Comparison of ENCODE assay signal across 20 cellular contexts in the genomic region with DNA sequence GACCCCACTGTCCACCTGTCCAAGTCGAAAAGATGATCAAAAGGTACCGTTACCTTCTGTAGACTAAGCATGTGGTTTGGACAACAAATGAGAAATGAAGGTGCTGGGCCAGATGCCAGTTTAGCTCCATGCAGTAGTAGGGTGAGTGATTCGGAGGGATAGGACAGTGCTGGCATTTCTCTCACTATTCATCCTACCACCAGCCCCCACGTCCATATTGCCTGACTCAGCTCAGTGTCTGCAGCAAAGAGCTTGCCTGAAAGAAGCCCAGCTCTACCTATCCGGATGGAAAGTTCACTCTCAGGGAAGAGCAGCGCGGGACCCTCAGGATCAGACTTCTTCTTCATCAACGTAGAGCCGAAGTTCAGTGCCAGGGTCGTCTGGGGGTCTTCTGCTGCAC.
A peak's percentile ranks its signal among the peaks of the same experiment; 100 is the strongest.
DNase-seq lines count a peak whose midpoint lies in the region; FAIRE-seq and TF ChIP-seq lines count a peak whose summit lies in the region.
"Had no signal": no experiment of that assay in that cellular context is flagged by ENCODE, and none has a peak within 500 bp of the region (broad histone marks: within the 10 kb centered on the region; RNA-seq: fewer than 3 reads in every experiment).

No MANE protein-coding gene starts in this region.

- H3K27me3 ChIP-seq in bronchial epithelial cell (ENCODE audit: control insufficient read depth, insufficient read depth, low read length) (no peaks in the 10 kb centered on the region), uterus (no peaks in the 10 kb centered on the region)
- H3K27me3 ChIP-seq: BLaER1 treated with 17β-estradiol and CSF1 and Interleukin-3, amounts not matched to agents 10 nM and 100 nM had no signal

- no peaks in the 10 kb centered on the region for H3K4me1 ChIP-seq in uterus
- H3K4me1 ChIP-seq: Caco-2 had no signal

- intact Hi-C loops in uterus (cut with DNase I; ENCODE audit: low total_unique reads): no loop called here

- H3K27ac ChIP-seq in uterus: no peak overlapping the region
- H3K27ac ChIP-seq: 22Rv1; BLaER1 treated with 17β-estradiol and CSF1 and Interleukin-3, amounts not matched to agents 10 nM and 100 nM; C4-2B had no signal

- H3K36me3 ChIP-seq in bronchial epithelial cell (ENCODE audit: control insufficient read depth, insufficient read depth, low read length) (no peaks in the 10 kb centered on the region), uterus (no peaks in the 10 kb centered on the region)

- no peaks in the 10 kb centered on the region for H3K9me3 ChIP-seq in uterus
- H3K9me3 ChIP-seq: Caco-2 had no signal

- FAIRE-seq in bronchial epithelial cell (lab: Jason Lieb, UNC): peak; percentile 47
- peak; percentile 61 for FAIRE-seq in urothelium cell line (lab: Jason Lieb, UNC)
- FAIRE-seq: A204.1, D721Med, G401.6, GM12891, GM19239 had no signal

- DNase-seq in A172 (ENCODE audit: low spot score): peak; percentile 16
- DNase-seq in bronchial epithelial cell (ENCODE audit: low read depth): no peak
- no peak for DNase-seq in urothelium cell line (ENCODE audit: low spot score)
- DNase-seq in SKM-1 treated with dmso at 0.1 percent for 144 hours (lab: John Stamatoyannopoulos, UW; ENCODE audit: unreplicated experiment): no peak
- DNase-seq in uterus: no peak
- DNase-seq: AML-193; Caco-2; Calu3; CD4-positive, alpha-beta T cell; CD8-positive, alpha-beta T cell; DMS79 treated with DMSO at 0.1 percent for 48 hours; GF-D8 had no signal

- H3K4me3 ChIP-seq in bronchial epithelial cell (ENCODE audit: low read depth, low read length): no peak overlapping the region
- no peak overlapping the region for H3K4me3 ChIP-seq in uterus
- H3K4me3 ChIP-seq: BLaER1 treated with 17β-estradiol and CSF1 and Interleukin-3, amounts not matched to agents 10 nM and 100 nM had no signal

- TF ChIP-seq POLR2A in uterus (IDR thresholded peaks at IDR 0.05): no peak

- TF ChIP-seq CTCF in bronchial epithelial cell (IDR thresholded peaks at IDR 0.05; ENCODE audit: insufficient read depth, low read length, severe bottlenecking): no peak
- no peak for TF ChIP-seq CTCF in uterus (IDR thresholded peaks at IDR 0.05)
